Comparison of ENCODE assay signal across 11 cellular contexts in the genomic region with DNA sequence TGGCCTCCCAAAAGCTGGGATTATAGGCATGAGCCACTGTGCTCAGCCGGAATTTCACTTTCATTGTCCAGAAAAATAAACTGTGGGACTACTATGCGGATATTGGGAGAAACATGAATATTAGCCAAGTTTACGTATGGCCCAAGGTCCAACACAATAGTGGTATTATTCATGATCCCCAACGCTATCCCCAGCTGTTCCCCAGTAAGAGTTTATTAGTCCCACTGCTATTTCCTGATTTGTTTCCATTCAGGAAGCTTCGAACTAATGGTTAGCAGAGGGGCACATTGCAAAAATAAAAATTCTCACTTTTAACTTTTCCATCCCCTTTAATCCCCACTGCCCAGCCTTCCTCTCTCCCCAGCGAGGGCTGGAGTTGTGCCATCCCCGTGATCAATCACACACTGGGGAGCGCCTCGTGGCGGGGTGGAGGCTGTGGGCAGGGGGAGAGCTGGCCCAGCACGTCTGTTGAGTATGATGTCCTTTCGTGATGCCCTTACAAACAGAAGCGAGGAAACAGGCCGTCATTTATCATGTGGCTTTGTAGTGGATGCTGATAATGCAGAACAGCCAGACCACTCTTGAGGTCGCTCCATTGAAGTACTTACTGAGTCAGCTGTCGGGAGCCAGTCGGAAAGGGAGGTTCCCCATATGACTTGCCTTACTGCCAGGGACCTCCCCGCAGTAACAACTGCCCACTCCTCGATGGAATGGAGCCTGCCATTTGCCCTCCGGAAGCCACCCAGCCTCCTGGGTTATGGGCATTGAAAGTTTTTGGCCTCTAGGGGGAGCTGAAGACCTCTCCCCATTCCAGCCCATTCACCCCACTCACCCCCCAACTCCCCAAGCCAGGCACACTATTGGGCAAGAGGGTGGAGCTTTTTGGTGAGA.
DNase-seq lines count a peak whose midpoint lies in the region; ATAC-seq and TF ChIP-seq lines count a peak whose summit lies in the region.
"Had no signal": no experiment of that assay in that cellular context is flagged by ENCODE, and none has a peak within 500 bp of the region (broad histone marks: within the 10 kb centered on the region; RNA-seq: fewer than 3 reads in every experiment).

No MANE protein-coding gene starts in this region.

- no peak overlapping the region for H3K4me3 Mint-ChIP-seq in activated naive CD4-positive, alpha-beta T cell treated with anti-CD3 and anti-CD28 coated beads for 36 hours
- no peak overlapping the region for H3K4me3 Mint-ChIP-seq in activated CD4-positive, alpha-beta T cell treated with anti-CD3 and anti-CD28 coated beads, Interleukin-2, amount 10 ng/mL, durations not matched to agents 7 days and 5 days
- H3K4me3 Mint-ChIP-seq: CD4-positive, CD25-positive, alpha-beta regulatory T cell had no signal

- peaks cover 7% of the 10 kb centered on the region for H3K4me1 ChIP-seq in testis

- H3K27ac ChIP-seq in RWPE1: no peak overlapping the region
- H3K27ac ChIP-seq in testis: no peak overlapping the region

- H3K36me3 ChIP-seq in testis (ENCODE audit: low read depth, missing control alignments): no peaks in the 10 kb centered on the region

- H3K9me3 Mint-ChIP-seq in activated naive CD4-positive, alpha-beta T cell treated with anti-CD3 and anti-CD28 coated beads for 36 hours: no peaks in the 10 kb centered on the region
- no peaks in the 10 kb centered on the region for H3K9me3 Mint-ChIP-seq in activated CD4-positive, alpha-beta T cell treated with anti-CD3 and anti-CD28 coated beads, Interleukin-2, amount 10 ng/mL, durations not matched to agents 7 days and 5 days

- no peaks in the 10 kb centered on the region for H3K27me3 ChIP-seq in testis

- WGBS in testis, 2 donors: 56 to 67% methylated on average over 19 to 20 of the region's 20 CpGs

- no peak for ATAC-seq in GM18868 (IDR thresholded peaks at IDR 0.05; ENCODE audit: unreplicated experiment)

- intact Hi-C loops in activated naive CD4-positive, alpha-beta T cell treated with anti-CD3 and anti-CD28 coated beads for 36 hours (cut with micrococcal nuclease): loop anchor here (10.0 kb wide), 1 partner anchor 316 kb away; no protein-coding TSS in a partner anchor
- intact Hi-C loops in testis (cut with DNase I; ENCODE audit: low total_unique reads): no loop called here

- peak; percentile 17; the same call in 1 of the 2 replicates for TF ChIP-seq CTCF in RWPE1 (conservative IDR thresholded peaks at IDR 0.05; ENCODE audit: low read depth)
- peak; percentile 31 for TF ChIP-seq CTCF in foreskin fibroblast (IDR thresholded peaks at IDR 0.05; ENCODE audit: low read depth, low read length)
- peak in 2 of 3 experiments; percentile 10 to 43 for TF ChIP-seq CTCF in testis (IDR thresholded peaks at IDR 0.05)

- no peak overlapping the region for H3K27ac Mint-ChIP-seq in activated naive CD4-positive, alpha-beta T cell treated with anti-CD3 and anti-CD28 coated beads for 36 hours
- no peak overlapping the region for H3K27ac Mint-ChIP-seq in activated CD4-positive, alpha-beta T cell treated with anti-CD3 and anti-CD28 coated beads, Interleukin-2, amount 10 ng/mL, durations not matched to agents 7 days and 5 days
- H3K27ac Mint-ChIP-seq: CD4-positive, CD25-positive, alpha-beta regulatory T cell had no signal

- H3K4me3 ChIP-seq in foreskin fibroblast (ENCODE audit: low read depth in 1 of 2, low read length in 2 of 2): no peak overlapping the region
- peak overlapping the region in 1 of 2 donors; percentile 4 for H3K4me3 ChIP-seq in testis

- POLR2A ChIA-PET in RWPE1 (lab: Yijun Ruan, JAX; ENCODE audit: low non-redundant PET): no interaction called here
- POLR2A ChIA-PET in activated CD4-positive, alpha-beta T cell treated with anti-CD3 and anti-CD28 coated beads, Interleukin-2, amount 10 ng/mL, durations not matched to agents 7 days and 5 days (lab: Charles Lee): no interaction called here

- peak; percentile 6 for DNase-seq in activated naive CD4-positive, alpha-beta T cell treated with anti-CD3 and anti-CD28 coated beads for 36 hours
- DNase-seq in activated naive CD4-positive, alpha-beta T cell (lab: John Stamatoyannopoulos, UW): no peak
- DNase-seq in RWPE1 (ENCODE audit: low spot score) (peak; percentile 30), foreskin fibroblast (peak in 1 of 2 donors; percentile 6), testis (peak; percentile 23), T-helper 2 cell (no peak)
- no peak for DNase-seq in activated CD4-positive, alpha-beta T cell treated with anti-CD3 and anti-CD28 coated beads, Interleukin-2, amount 10 ng/mL, durations not matched to agents 7 days and 5 days
- DNase-seq: activated T-cell treated with anti-CD3 and anti-CD28 coated beads, Interleukin-2, amount 50 U/mL, for 1 hour; CD4-positive, CD25-positive, alpha-beta regulatory T cell; NCI-H510A had no signal

- TF ChIP-seq POLR2A in testis (IDR thresholded peaks at IDR 0.05): no peak

- CTCF ChIA-PET in activated naive CD4-positive, alpha-beta T cell treated with anti-CD3 and anti-CD28 coated beads for 36 hours (lab: Charles Lee): interaction anchor here (0.6 to 1.2 kb wide), 3 partner anchors 23 to 381 kb away, joined by 3 read pairs; no protein-coding TSS in a partner anchor
- CTCF ChIA-PET in RWPE1 (lab: Yijun Ruan, JAX): interaction anchor here (0.5 to 1.2 kb wide), 6 partner anchors 15 to 1142 kb away, joined by 3 read pairs; no protein-coding TSS in a partner anchor
- CTCF ChIA-PET in activated CD4-positive, alpha-beta T cell treated with anti-CD3 and anti-CD28 coated beads, Interleukin-2, amount 10 ng/mL, durations not matched to agents 7 days and 5 days (lab: Charles Lee): interaction anchor here (0.6 kb wide), 1 partner anchor 301 kb away, joined by 3 read pairs; no protein-coding TSS in a partner anchor

- no peaks in the 10 kb centered on the region for H3K4me1 Mint-ChIP-seq in activated naive CD4-positive, alpha-beta T cell treated with anti-CD3 and anti-CD28 coated beads for 36 hours (ENCODE audit: low read depth)
- H3K4me1 Mint-ChIP-seq in activated CD4-positive, alpha-beta T cell treated with anti-CD3 and anti-CD28 coated beads, Interleukin-2, amount 10 ng/mL, durations not matched to agents 7 days and 5 days: no peaks in the 10 kb centered on the region
- H3K4me1 Mint-ChIP-seq: CD4-positive, CD25-positive, alpha-beta regulatory T cell had no signal

- no peaks in the 10 kb centered on the region for H3K36me3 Mint-ChIP-seq in activated naive CD4-positive, alpha-beta T cell treated with anti-CD3 and anti-CD28 coated beads for 36 hours (ENCODE audit: low read depth)
- H3K36me3 Mint-ChIP-seq in activated CD4-positive, alpha-beta T cell treated with anti-CD3 and anti-CD28 coated beads, Interleukin-2, amount 10 ng/mL, durations not matched to agents 7 days and 5 days (ENCODE audit: low read depth): no peaks in the 10 kb centered on the region
- H3K36me3 Mint-ChIP-seq: CD4-positive, CD25-positive, alpha-beta regulatory T cell had no signal

- H3K9me3 ChIP-seq in testis: no peaks in the 10 kb centered on the region

- H3K27me3 Mint-ChIP-seq in activated naive CD4-positive, alpha-beta T cell treated with anti-CD3 and anti-CD28 coated beads for 36 hours (ENCODE audit: low read depth): peaks cover 5% of the 10 kb centered on the region
- H3K27me3 Mint-ChIP-seq in activated CD4-positive, alpha-beta T cell treated with anti-CD3 and anti-CD28 coated beads, Interleukin-2, amount 10 ng/mL, durations not matched to agents 7 days and 5 days: no peaks in the 10 kb centered on the region
- H3K27me3 Mint-ChIP-seq: CD4-positive, CD25-positive, alpha-beta regulatory T cell had no signal

Comparison
In these comparisons a context has a peak if more than half of its experiments do, and no peak if none do; other contexts are left out.
1. DNase-seq: peak in activated naive CD4-positive, alpha-beta T cell treated with anti-CD3 and anti-CD28 coated beads for 36 hours (single experiment), RWPE1 (single experiment) and testis (single experiment); none in activated naive CD4-positive, alpha-beta T cell (0 of 4), T-helper 2 cell (0 of 5) and activated CD4-positive, alpha-beta T cell treated with anti-CD3 and anti-CD28 coated beads, Interleukin-2, amount 10 ng/mL, durations not matched to agents 7 days and 5 days (single experiment).
2. Peak in every context shown above with its lines, with median percentiles within 50 percentile points of each other: CTCF ChIP-seq.